Comparison of ENCODE assay signal across 13 cellular contexts in the genomic region with DNA sequence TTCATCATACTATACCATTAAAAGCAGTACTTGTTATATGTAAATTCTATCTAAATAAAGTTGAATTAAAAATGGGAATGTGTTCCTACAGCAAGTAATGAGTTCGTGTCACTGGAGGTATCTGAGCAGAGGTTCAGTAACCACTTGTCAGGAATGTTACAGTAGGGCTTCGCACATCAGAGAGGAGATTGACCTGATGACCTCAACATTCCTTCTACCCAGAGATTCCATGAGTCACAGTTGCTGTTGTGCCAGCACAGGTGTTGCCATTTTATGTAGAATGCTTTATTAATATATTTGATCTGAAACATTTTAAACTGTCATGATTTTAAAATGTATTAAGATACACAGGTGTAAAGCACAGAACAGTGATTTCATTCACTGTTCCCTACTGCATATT.
DNase-seq lines count a peak whose midpoint lies in the region; ATAC-seq and TF ChIP-seq lines count a peak whose summit lies in the region.
"Had no signal": no experiment of that assay in that cellular context is flagged by ENCODE, and none has a peak within 500 bp of the region (broad histone marks: within the 10 kb centered on the region; RNA-seq: fewer than 3 reads in every experiment).

No MANE protein-coding gene starts in this region.

- no peaks in the 10 kb centered on the region for H4K20me1 ChIP-seq in PC-3 (ENCODE audit: low read length)

- H3K36me3 ChIP-seq in PC-3 (ENCODE audit: low read depth, low read length): no peaks in the 10 kb centered on the region
- H3K36me3 ChIP-seq in endodermal cell (ENCODE audit: control insufficient read depth, insufficient read depth, low read length): peaks cover 24% of the 10 kb centered on the region

- H3K9me3 ChIP-seq in PC-3 (ENCODE audit: low read length) (no peaks in the 10 kb centered on the region), endodermal cell (ENCODE audit: control insufficient read depth, low read length) (no peaks in the 10 kb centered on the region)
- H3K9me3 ChIP-seq: sigmoid colon, tibial artery had no signal

- CTCF ChIA-PET in PC-3 (lab: Charles Lee): no interaction called here

- H3K27me3 Mint-ChIP-seq in endodermal cell (ENCODE audit: insufficient read depth) (no peaks in the 10 kb centered on the region), CD14-positive monocyte (ENCODE audit: low read depth in 3 of 3) (no peaks in the 10 kb centered on the region)
- no peaks in the 10 kb centered on the region for H3K27me3 Mint-ChIP-seq in activated T-cell treated with anti-CD3 and anti-CD28 coated beads, Interleukin-2, amount 50 U/mL, for 24 hours
- H3K27me3 Mint-ChIP-seq: CD4-positive, alpha-beta T cell had no signal

- H3K9me3 Mint-ChIP-seq in endodermal cell (no peaks in the 10 kb centered on the region), CD14-positive monocyte (no peaks in the 10 kb centered on the region)
- H3K9me3 Mint-ChIP-seq in activated T-cell treated with anti-CD3 and anti-CD28 coated beads, Interleukin-2, amount 50 U/mL, for 24 hours: no peaks in the 10 kb centered on the region
- H3K9me3 Mint-ChIP-seq: CD4-positive, alpha-beta T cell had no signal

- H3K27ac Mint-ChIP-seq in endodermal cell (peak overlapping the region; percentile 81), CD14-positive monocyte (no peak overlapping the region)
- H3K27ac Mint-ChIP-seq in activated T-cell treated with anti-CD3 and anti-CD28 coated beads, Interleukin-2, amount 50 U/mL, for 24 hours: no peak overlapping the region

- no peaks in the 10 kb centered on the region for H3K9me2 ChIP-seq in PC-3 (replicated peaks; ENCODE audit: low read length)

- peaks cover 37% of the 10 kb centered on the region for H3K4me1 Mint-ChIP-seq in endodermal cell
- H3K4me1 Mint-ChIP-seq in activated T-cell treated with anti-CD3 and anti-CD28 coated beads, Interleukin-2, amount 50 U/mL, for 24 hours (ENCODE audit: low read depth): no peaks in the 10 kb centered on the region
- no peaks in the 10 kb centered on the region for H3K4me1 Mint-ChIP-seq in CD14-positive monocyte

- H3K9ac ChIP-seq in PC-3 (ENCODE audit: low read length) (no peak overlapping the region), endodermal cell (ENCODE audit: extremely low read depth, low read length, poor library complexity, severe bottlenecking) (peak overlapping the region; percentile 58)

- peak; percentile 35 for ATAC-seq in PC-3

- H3K4me1 ChIP-seq in PC-3 (ENCODE audit: insufficient read depth, low read length): peaks cover 9% of the 10 kb centered on the region
- peaks cover 28% of the 10 kb centered on the region for H3K4me1 ChIP-seq in endodermal cell (ENCODE audit: control insufficient read depth, insufficient read depth, low read length)
- H3K4me1 ChIP-seq: tibial artery had no signal

- no peak overlapping the region for H3K4me3 ChIP-seq in GM12864 (ENCODE audit: low read depth, low read length)
- no peak overlapping the region for H3K4me3 ChIP-seq in PC-3 (ENCODE audit: low read length)
- H3K4me3 ChIP-seq in endodermal cell (ENCODE audit: low read length): peak overlapping the region; percentile 61
- H3K4me3 ChIP-seq: sigmoid colon, tibial artery had no signal

- H3K4me3 Mint-ChIP-seq in endodermal cell (no peak overlapping the region), CD14-positive monocyte (no peak overlapping the region)
- no peak overlapping the region for H3K4me3 Mint-ChIP-seq in activated T-cell treated with anti-CD3 and anti-CD28 coated beads, Interleukin-2, amount 50 U/mL, for 24 hours
- H3K4me3 Mint-ChIP-seq: CD4-positive, alpha-beta T cell had no signal

- intact Hi-C loops in PC-3 (cut with micrococcal nuclease) (no loop called here), CD14-positive monocyte (cut with micrococcal nuclease) (no loop called here)

- no TSS peak for BruUV-seq in PC-3 (replicated peaks; lab: Mats Ljungman, UMichigan)

- no peaks in the 10 kb centered on the region for H3K27me3 ChIP-seq in PC-3 (ENCODE audit: low read length)
- no peaks in the 10 kb centered on the region for H3K27me3 ChIP-seq in endodermal cell (ENCODE audit: control insufficient read depth, insufficient read depth, low read length, poor library complexity, severe bottlenecking)
- H3K27me3 ChIP-seq: sigmoid colon, tibial artery had no signal

- WGBS in endodermal cell (ENCODE audit: insufficient coverage in 1 of 2, insufficient read length in 1 of 2), 2 experiments: 32% methylated on average over 2 of the region's 2 CpGs; no CpG with 5 or more reads in 1 of the 2 experiments

- H3K27ac ChIP-seq in PC-3 (ENCODE audit: low read length) (no peak overlapping the region), endodermal cell (ENCODE audit: low read depth, low read length) (peak overlapping the region; percentile 42)
- H3K27ac ChIP-seq: HL-60, sigmoid colon, tibial artery had no signal

- no peak overlapping the region for H3K4me2 ChIP-seq in PC-3 (ENCODE audit: low read length)

- H2AFZ ChIP-seq in PC-3 (ENCODE audit: low read length): no peak overlapping the region

- DNase-seq in GM12864 (ENCODE audit: low read depth) (peak; percentile 10), PC-3 (peak; percentile 64), endodermal cell (peak; percentile 65), lung microvascular endothelial cell (ENCODE audit: low read depth in 2 of 2) (peak; percentile 66 to 67), NCI-H187 treated with DMSO at 0.1 percent for 48 hours (lab: John Stamatoyannopoulos, UW) (no peak), CD14-positive monocyte (ENCODE audit: low spot score) (no peak), AG08395 (ENCODE audit: low spot score) (no peak)
- DNase-seq in activated T-cell treated with anti-CD3 and anti-CD28 coated beads, Interleukin-2, amount 50 U/mL, for 24 hours: no peak
- DNase-seq: CD4-positive, alpha-beta T cell; NCI-H2081; sigmoid colon; tibial artery had no signal

- POLR2A ChIA-PET in PC-3 (lab: Charles Lee; ENCODE audit: unreplicated experiment): no interaction called here

- no peaks in the 10 kb centered on the region for H3K79me2 ChIP-seq in PC-3 (ENCODE audit: low read length)

- peaks cover 19% of the 10 kb centered on the region for H3K36me3 Mint-ChIP-seq in endodermal cell (ENCODE audit: low read depth)
- peaks cover 60% of the 10 kb centered on the region for H3K36me3 Mint-ChIP-seq in activated T-cell treated with anti-CD3 and anti-CD28 coated beads, Interleukin-2, amount 50 U/mL, for 24 hours (ENCODE audit: low read depth)
- H3K36me3 Mint-ChIP-seq in CD14-positive monocyte: peaks cover 43 to 51% of the 10 kb centered on the region in 2 donors

- no peaks in the 10 kb centered on the region for H3F3A ChIP-seq in PC-3 (ENCODE audit: low read length, unreplicated experiment)

- TF ChIP-seq CTCF in GM12864 (IDR thresholded peaks at IDR 0.05; ENCODE audit: low read depth, low read length, missing control alignments): no peak
- TF ChIP-seq CTCF in PC-3 (conservative IDR thresholded peaks at IDR 0.05; ENCODE audit: low read depth, low read length): no peak
- no peak for TF ChIP-seq CTCF in endodermal cell (conservative IDR thresholded peaks at IDR 0.05)
- no peak for TF ChIP-seq CTCF in CD14-positive monocyte (IDR thresholded peaks at IDR 0.05)

Comparison
In these comparisons a context has a peak if more than half of its experiments do, and no peak if none do; other contexts are left out.
1. DNase-seq: peak in GM12864 (single experiment), PC-3 (single experiment), endodermal cell (single experiment) and lung microvascular endothelial cell (2 of 2); none in activated T-cell treated with anti-CD3 and anti-CD28 coated beads, Interleukin-2, amount 50 U/mL, for 24 hours (single experiment), NCI-H187 treated with DMSO at 0.1 percent for 48 hours (single experiment), CD14-positive monocyte (single experiment) and AG08395 (single experiment).